Comparison of ENCODE assay signal across 1 cellular context in the genomic region with DNA sequence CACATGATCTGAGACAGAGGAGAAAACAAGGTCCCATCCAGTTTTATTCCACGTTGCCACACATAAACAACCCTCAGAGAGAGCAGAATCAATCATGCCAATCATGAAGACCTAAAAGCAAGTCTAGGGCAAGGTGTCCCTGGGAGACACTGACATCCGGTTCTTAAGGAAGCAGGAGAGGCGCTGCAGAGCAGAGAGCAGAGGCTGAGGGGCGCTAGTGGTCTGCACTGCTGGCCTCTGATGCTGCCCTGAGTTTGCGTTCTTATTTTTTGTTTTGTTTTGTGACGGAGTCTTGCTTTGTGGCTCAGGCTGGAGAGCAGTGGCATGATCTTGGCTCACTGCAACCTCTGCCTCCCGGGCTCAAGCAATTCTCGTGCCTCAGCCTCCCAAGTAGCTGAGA.
TF ChIP-seq lines count a peak whose summit lies in the region.

No MANE protein-coding gene starts in this region.

TF ChIP-seq in GM23338, 12 proteins besides CTCF, POLR2A, EP300 and RAD21:
- no peak for TF ChIP-seq ZNF462 (CRISPR knock-in tag; IDR thresholded peaks at IDR 0.05)
- TF ChIP-seq ZNF114 (CRISPR knock-in tag; IDR thresholded peaks at IDR 0.05): no peak
- no peak for TF ChIP-seq EZH2 (IDR thresholded peaks at IDR 0.05; ENCODE audit: low read depth, unreplicated experiment)
- TF ChIP-seq REST (IDR thresholded peaks at IDR 0.05; ENCODE audit: unreplicated experiment): no peak
- TF ChIP-seq ETS1 (IDR thresholded peaks at IDR 0.05): no peak
- TF ChIP-seq JUNB (IDR thresholded peaks at IDR 0.05; ENCODE audit: unreplicated experiment): no peak
- TF ChIP-seq STAT1 (IDR thresholded peaks at IDR 0.05; ENCODE audit: unreplicated experiment): no peak
- TF ChIP-seq NANOG (IDR thresholded peaks at IDR 0.05; ENCODE audit: borderline replicate concordance): no peak
- no peak for TF ChIP-seq CREB1 (CRISPR knock-in tag; IDR thresholded peaks at IDR 0.05; ENCODE audit: low read depth)
- TF ChIP-seq EZH2phosphoT487 (IDR thresholded peaks at IDR 0.05; ENCODE audit: unreplicated experiment): no peak
- TF ChIP-seq POLR2AphosphoS5 (IDR thresholded peaks at IDR 0.05; ENCODE audit: low read depth): no peak
- no peak for TF ChIP-seq ZNF331 (CRISPR knock-in tag; IDR thresholded peaks at IDR 0.05; ENCODE audit: low read depth)
